9 cellular contexts compared by ENCODE assay signal in genomic region chr5:147464211-147464610, GRCh38. TPM values are rescaled to one million over a fixed set of nuclear protein-coding genes. Genes with fewer than 3 reads are reported as not detected.
A peak's percentile ranks its signal among the peaks of the same experiment; 100 is the strongest.
DNase-seq lines count a peak whose midpoint lies in the region; ATAC-seq, FAIRE-seq and TF ChIP-seq lines count a peak whose summit lies in the region.
"Had no signal": no experiment of that assay in that cellular context is flagged by ENCODE, and none has a peak within 500 bp of the region (broad histone marks: within the 10 kb centered on the region; RNA-seq: fewer than 3 reads in every experiment).

No MANE protein-coding gene starts in this region.

- intact Hi-C loops in GM12878 (cut with micrococcal nuclease; ENCODE audit: unreplicated experiment) = loop anchor here (1.0 kb wide), 1 partner anchor 95 kb away; no protein-coding TSS in a partner anchor

- H3K27ac Mint-ChIP-seq in activated CD8-positive, alpha-beta T cell treated with anti-CD3 and anti-CD28 coated beads, Interleukin-2, amount 10 ng/mL, durations not matched to agents 7 days and 5 days = no peak overlapping the region
- H3K27ac Mint-ChIP-seq: activated naive CD4-positive, alpha-beta T cell treated with anti-CD3 and anti-CD28 coated beads, Interleukin-2, amount 10 ng/mL, durations not matched to agents 7 days and 5 days had no signal

- no peak overlapping the region for H3K4me3 ChIP-seq in DND-41 (ENCODE audit: low read depth in 1 of 2, low read length in 2 of 2)
- H3K4me3 ChIP-seq in GM12878 = no peak overlapping the region

- H3K4me2 ChIP-seq in DND-41 (ENCODE audit: insufficient read depth, low read length) (no peak overlapping the region), GM12878 (ENCODE audit: control insufficient read depth, insufficient read depth) (no peak overlapping the region)

- H4K20me1 ChIP-seq in DND-41 (ENCODE audit: insufficient read depth, low read length) (no peaks in the 10 kb centered on the region), GM12878 (ENCODE audit: control insufficient read depth, insufficient read depth) (no peaks in the 10 kb centered on the region)

- BruUV-seq in GM12878 (replicated peaks; lab: Mats Ljungman, UMichigan) = no TSS peak

- peak; percentile 61; the same call in 1 of the 2 replicates for TF ChIP-seq RAD21 in GM12878 (IDR thresholded peaks at IDR 0.05; ENCODE audit: insufficient read depth, low read depth, low read length)

- no peaks in the 10 kb centered on the region for H3K36me3 Mint-ChIP-seq in activated CD8-positive, alpha-beta T cell treated with anti-CD3 and anti-CD28 coated beads, Interleukin-2, amount 10 ng/mL, durations not matched to agents 7 days and 5 days (ENCODE audit: low read depth)
- H3K36me3 Mint-ChIP-seq in activated T-cell treated with anti-CD3 and anti-CD28 coated beads, Interleukin-2, amount 50 U/mL, for 4 hours (ENCODE audit: insufficient read depth) = no peaks in the 10 kb centered on the region
- H3K36me3 Mint-ChIP-seq: activated naive CD4-positive, alpha-beta T cell treated with anti-CD3 and anti-CD28 coated beads, Interleukin-2, amount 10 ng/mL, durations not matched to agents 7 days and 5 days had no signal

- ATAC-seq in DND-41 (ENCODE audit: insufficient read depth, low read depth) = no peak
- peak; percentile 93 for ATAC-seq in GM12878
- ATAC-seq in activated CD8-positive, alpha-beta T cell treated with anti-CD3 and anti-CD28 coated beads, Interleukin-2, amount 10 ng/mL, durations not matched to agents 7 days and 5 days = no peak
- no peak for ATAC-seq in HG03571 (IDR thresholded peaks at IDR 0.05; ENCODE audit: unreplicated experiment)
- ATAC-seq in activated CD4-positive, CD25-positive, alpha-beta regulatory T cell treated with anti-CD3 and anti-CD28 coated beads, Interleukin-2, amount 50 U/mL, for 24 hours = no peak
- no peak for ATAC-seq in activated T-cell treated with anti-CD3 and anti-CD28 coated beads, Interleukin-2, amount 50 U/mL, for 4 hours

- RAD21 ChIA-PET in GM12878 (lab: Charles Lee; ENCODE audit: unreplicated experiment) = interaction anchor here (1.3 to 1.6 kb wide), 4 partner anchors 94 to 114 kb away, joined by 4 to 7 read pairs (median 6); no protein-coding TSS in a partner anchor

- H3K9me3 Mint-ChIP-seq in activated CD8-positive, alpha-beta T cell treated with anti-CD3 and anti-CD28 coated beads, Interleukin-2, amount 10 ng/mL, durations not matched to agents 7 days and 5 days (ENCODE audit: insufficient read depth) = no peaks in the 10 kb centered on the region
- H3K9me3 Mint-ChIP-seq in activated T-cell treated with anti-CD3 and anti-CD28 coated beads, Interleukin-2, amount 50 U/mL, for 4 hours = no peaks in the 10 kb centered on the region
- H3K9me3 Mint-ChIP-seq: activated naive CD4-positive, alpha-beta T cell treated with anti-CD3 and anti-CD28 coated beads, Interleukin-2, amount 10 ng/mL, durations not matched to agents 7 days and 5 days had no signal

- no peak for DNase-seq in DND-41
- peak; percentile 15 for DNase-seq in KBM-7
- no peak for DNase-seq in GM12878 (ENCODE audit: low read depth, low spot score)
- peak; percentile 85 to 86 for DNase-seq in lung microvascular endothelial cell (ENCODE audit: low read depth in 2 of 2)
- DNase-seq in activated CD8-positive, alpha-beta T cell treated with anti-CD3 and anti-CD28 coated beads, Interleukin-2, amount 10 ng/mL, durations not matched to agents 7 days and 5 days = no peak
- no peak for DNase-seq in activated T-cell treated with anti-CD3 and anti-CD28 coated beads, Interleukin-2, amount 50 U/mL, for 4 hours
- DNase-seq: activated naive CD4-positive, alpha-beta T cell treated with anti-CD3 and anti-CD28 coated beads, Interleukin-2, amount 10 ng/mL, durations not matched to agents 7 days and 5 days had no signal

- H2AFZ ChIP-seq in DND-41 (ENCODE audit: low read depth, low read length) (no peak overlapping the region), GM12878 (ENCODE audit: control insufficient read depth, low read depth, low read length) (no peak overlapping the region)

- no peak overlapping the region for H3K4me3 Mint-ChIP-seq in activated CD8-positive, alpha-beta T cell treated with anti-CD3 and anti-CD28 coated beads, Interleukin-2, amount 10 ng/mL, durations not matched to agents 7 days and 5 days
- H3K4me3 Mint-ChIP-seq in activated T-cell treated with anti-CD3 and anti-CD28 coated beads, Interleukin-2, amount 50 U/mL, for 4 hours = no peak overlapping the region
- H3K4me3 Mint-ChIP-seq: activated naive CD4-positive, alpha-beta T cell treated with anti-CD3 and anti-CD28 coated beads, Interleukin-2, amount 10 ng/mL, durations not matched to agents 7 days and 5 days had no signal

- H3K4me1 Mint-ChIP-seq in activated CD8-positive, alpha-beta T cell treated with anti-CD3 and anti-CD28 coated beads, Interleukin-2, amount 10 ng/mL, durations not matched to agents 7 days and 5 days (ENCODE audit: low read depth) = no peaks in the 10 kb centered on the region
- H3K4me1 Mint-ChIP-seq in activated T-cell treated with anti-CD3 and anti-CD28 coated beads, Interleukin-2, amount 50 U/mL, for 4 hours (ENCODE audit: low read depth) = no peaks in the 10 kb centered on the region
- H3K4me1 Mint-ChIP-seq: activated naive CD4-positive, alpha-beta T cell treated with anti-CD3 and anti-CD28 coated beads, Interleukin-2, amount 10 ng/mL, durations not matched to agents 7 days and 5 days had no signal

- TF ChIP-seq CTCF in DND-41 (IDR thresholded peaks at IDR 0.05; ENCODE audit: borderline replicate concordance, extremely low read depth, low read length, poor library complexity, severe bottlenecking) (peak; percentile 26), GM12878 (IDR thresholded peaks at IDR 0.05 in 2 of 3, conservative IDR thresholded peaks at IDR 0.05 in 1 of 3; ENCODE audit: control insufficient read depth in 2 of 3, extremely low read depth in 1 of 3, insufficient read depth in 1 of 3, low read depth in 3 of 3, low read length in 3 of 3) (peak in 2 of 3 experiments; percentile 31 to 37; a peak in 3 of 6 replicates)

- in situ Hi-C loops in KBM-7 (cut with MboI; ENCODE audit: low pct_unique_long_range_greater_than_20kb, low sequenced_read_pairs) = no loop called here
- in situ Hi-C loops in GM12878 (cut with MboI) = no loop called here

- no peaks in the 10 kb centered on the region for H3K27me3 Mint-ChIP-seq in activated CD8-positive, alpha-beta T cell treated with anti-CD3 and anti-CD28 coated beads, Interleukin-2, amount 10 ng/mL, durations not matched to agents 7 days and 5 days (ENCODE audit: low read depth)
- H3K27me3 Mint-ChIP-seq in activated T-cell treated with anti-CD3 and anti-CD28 coated beads, Interleukin-2, amount 50 U/mL, for 4 hours (ENCODE audit: low read depth) = peaks cover 9% of the 10 kb centered on the region
- H3K27me3 Mint-ChIP-seq: activated naive CD4-positive, alpha-beta T cell treated with anti-CD3 and anti-CD28 coated beads, Interleukin-2, amount 10 ng/mL, durations not matched to agents 7 days and 5 days had no signal

- no peaks in the 10 kb centered on the region for H3K79me2 ChIP-seq in DND-41 (ENCODE audit: insufficient read depth, low read length)
- H3K79me2 ChIP-seq in GM12878 (ENCODE audit: control insufficient read depth, insufficient read depth, low read length) = no peaks in the 10 kb centered on the region

- WGBS in GM12878 (ENCODE audit: insufficient coverage, insufficient replicate concordance, low lambda C conversion rate, missing lambda C conversion rate) = 19% methylated on average over 5 of the region's 5 CpGs

- FAIRE-seq in GM12878 (lab: Jason Lieb, UNC) = no peak

- TF ChIP-seq EP300 in GM12878 (IDR thresholded peaks at IDR 0.05; ENCODE audit: borderline replicate concordance in 1 of 2, control insufficient read depth in 1 of 2, low read depth in 2 of 2, low read length in 2 of 2) = no peak

- no peak for TF ChIP-seq POLR2A in GM12878 (IDR thresholded peaks at IDR 0.05; ENCODE audit: low read depth, low read length)

- H3K27me3 ChIP-seq in DND-41 (ENCODE audit: insufficient read depth, low read length, poor library complexity) = no peaks in the 10 kb centered on the region
- no peaks in the 10 kb centered on the region for H3K27me3 ChIP-seq in GM12878 (replicated peaks in 1 of 2; ENCODE audit: control insufficient read depth in 2 of 2, insufficient read depth in 2 of 2, low read length in 1 of 2)

- H3K27ac ChIP-seq in DND-41 (ENCODE audit: low read length) = no peak overlapping the region
- no peak overlapping the region for H3K27ac ChIP-seq in GM12878 (ENCODE audit: control insufficient read depth, insufficient read depth)

- H3K9me3 ChIP-seq in DND-41 (ENCODE audit: insufficient read depth, low read length, severe bottlenecking) (no peaks in the 10 kb centered on the region), GM12878 (replicated peaks; ENCODE audit: control insufficient read depth, insufficient read depth, low read length) (no peaks in the 10 kb centered on the region)

- CTCF ChIA-PET in GM12878 (lab: Yijun Ruan, JAX) = interaction anchor here (0.9 to 5.0 kb wide), 13 partner anchors 9 to 175 kb away, joined by 3 to 44 read pairs (median 6); no protein-coding TSS in a partner anchor
- CTCF ChIA-PET in activated CD8-positive, alpha-beta T cell treated with anti-CD3 and anti-CD28 coated beads, Interleukin-2, amount 10 ng/mL, durations not matched to agents 7 days and 5 days (lab: Charles Lee) = interaction anchor here (1.6 kb wide), 1 partner anchor 114 kb away, joined by 3 read pairs; no protein-coding TSS in a partner anchor

- POLR2A ChIA-PET in GM12878 (lab: Charles Lee) = no interaction called here
- POLR2A ChIA-PET in activated CD8-positive, alpha-beta T cell treated with anti-CD3 and anti-CD28 coated beads, Interleukin-2, amount 10 ng/mL, durations not matched to agents 7 days and 5 days (lab: Charles Lee) = no interaction called here

- no peaks in the 10 kb centered on the region for H3K36me3 ChIP-seq in DND-41 (ENCODE audit: insufficient read depth, low read length)
- H3K36me3 ChIP-seq in GM12878 (ENCODE audit: control insufficient read depth in 2 of 2, insufficient read depth in 2 of 2, low read length in 1 of 2) = no peaks in the 10 kb centered on the region

- H3K4me1 ChIP-seq in DND-41 (ENCODE audit: insufficient read depth, low read length) (no peaks in the 10 kb centered on the region), GM12878 (ENCODE audit: control insufficient read depth, insufficient read depth, low read length) (no peaks in the 10 kb centered on the region)

- H3K9ac ChIP-seq in DND-41 (ENCODE audit: low read depth, low read length) = no peak overlapping the region
- H3K9ac ChIP-seq in GM12878 (ENCODE audit: control insufficient read depth, insufficient read depth, low read length) = no peak overlapping the region

- SMC1A ChIA-PET in GM12878 (lab: Charles Lee; ENCODE audit: uncharacterized antibody, unreplicated experiment) = interaction anchor here (1.0 to 2.7 kb wide), 7 partner anchors 9 to 200 kb away, joined by 4 to 22 read pairs (median 5); no protein-coding TSS in a partner anchor

RNA-seq across cellular contexts. Expression of gene DPYSL3, which starts 45.7 kb away (rescaled TPM):
- 4.7 and 4.8 TPM in 2 replicates for total RNA-seq in GM12878 (2013; cell fraction: nucleolus; rRNA removed)
- 0.45 and 0.54 TPM in 2 replicates for total RNA-seq in GM12878 (2014; rRNA removed)
- 0.18 and 0.37 TPM in 2 replicates for total RNA-seq in GM12878 (2014; rRNA removed; fragmentation: Illumina TruSeq; extraction: Trizol)
- 0.77 and 1.4 TPM in 2 replicates for total RNA-seq in GM12878 (2021)
- polyA plus RNA-seq in GM12878 (2011; ENCODE audit: low read depth) = not detected
- polyA plus RNA-seq in GM12878 (2011; rRNA removed) = 1.4 and 1.5 TPM in 2 replicates
- polyA plus RNA-seq in GM12878 (2011; cell fraction: cytosol; rRNA removed) = 1.7 and 2.2 TPM in 2 replicates
- polyA plus RNA-seq in GM12878 (2011; cell fraction: nucleus; rRNA removed) = 2.0 and 2.6 TPM in 2 replicates
- 0.07 and 0.13 TPM in 2 replicates for polyA plus RNA-seq in GM12878 (2012)
- polyA plus RNA-seq in GM12878 (2014; fragmentation: Illumina TruSeq; extraction: Trizol) = 0.59 and 0.74 TPM in 2 replicates
- polyA plus RNA-seq in GM12878 (2014; fragmentation: Nextera tagmentation; extraction: Ambion mirVana) = under 1 TPM in 1 of 2 experiments, not detected in 1; 0.16 TPM
- polyA plus RNA-seq in GM12878 (2014; rRNA removed) = 1.1 and 1.5 TPM in 2 replicates
- under 1 TPM; 0.08 to 0.11 TPM for polyA plus RNA-seq in GM12878 (2016; fragmentation: Nextera tagmentation; extraction: Ambion mirVana)
- 1.8 and 2.0 TPM in 2 replicates for polyA minus RNA-seq in GM12878 (2011; rRNA and poly(A)+ RNA removed)
- polyA minus RNA-seq in GM12878 (2011; cell fraction: cytosol; rRNA and poly(A)+ RNA removed) = 0.42 and 1.1 TPM in 2 replicates
- polyA minus RNA-seq in GM12878 (2011; cell fraction: nucleus; rRNA and poly(A)+ RNA removed) = 0.97 and 1.7 TPM in 2 replicates
- 11.3 and 35.1 TPM in 2 replicates for total RNA-seq in lung microvascular endothelial cell
- under 1 TPM in 1 of 2 experiments, not detected in 1; 0.23 TPM for total RNA-seq in activated CD8-positive, alpha-beta T cell treated with anti-CD3 and anti-CD28 coated beads, Interleukin-2, amount 10 ng/mL, durations not matched to agents 7 days and 5 days
- under 1 TPM; 0.21 to 0.40 (median 0.30) TPM for total RNA-seq in activated T-cell treated with anti-CD3 and anti-CD28 coated beads, Interleukin-2, amount 50 U/mL, for 4 hours

Comparison
In these comparisons a context has a peak if more than half of its experiments do, and no peak if none do; other contexts are left out.
1. DNase-seq: peak in KBM-7 (single experiment) and lung microvascular endothelial cell (2 of 2); none in DND-41 (single experiment), GM12878 (single experiment), activated CD8-positive, alpha-beta T cell treated with anti-CD3 and anti-CD28 coated beads, Interleukin-2, amount 10 ng/mL, durations not matched to agents 7 days and 5 days (single experiment) and activated T-cell treated with anti-CD3 and anti-CD28 coated beads, Interleukin-2, amount 50 U/mL, for 4 hours (single experiment).